In genomic region chr15:89910891-89911626, GRCh38 we compare ENCODE assay signal across 1 cellular context.
TF ChIP-seq lines count a peak whose summit lies in the region.

No MANE protein-coding gene starts in this region.

TF ChIP-seq in K562, 482 proteins besides CTCF, POLR2A, EP300 and RAD21:
- TF ChIP-seq TAL1 (IDR thresholded peaks at IDR 0.05) (peak; percentile 58), ARID1B (IDR thresholded peaks at IDR 0.05) (peak; percentile 66), RAD51 (IDR thresholded peaks at IDR 0.05; ENCODE audit: borderline replicate concordance, low read depth) (no peak), DPF2 (IDR thresholded peaks at IDR 0.05) (peak; percentile 34; the same call in 1 of the 2 replicates), ELF2 (CRISPR knock-in tag; IDR thresholded peaks at IDR 0.05) (no peak), ZNF75A (CRISPR knock-in tag; IDR thresholded peaks at IDR 0.05) (no peak), CBFA2T3 (IDR thresholded peaks at IDR 0.05) (peak; percentile 45), RNF219 (CRISPR knock-in tag; IDR thresholded peaks at IDR 0.05) (no peak), ZNF311 (CRISPR knock-in tag; IDR thresholded peaks at IDR 0.05) (no peak), ZNF134 (CRISPR knock-in tag; conservative IDR thresholded peaks at IDR 0.05) (no peak), FOXK2 (conservative IDR thresholded peaks at IDR 0.05 in 1 of 2, IDR thresholded peaks at IDR 0.05 in 1 of 2; ENCODE audit: low read depth in 2 of 2) (0 out of 4 replicates have a peak, but pooled peaks of 1 of the 2 experiments have one; percentile 30), KDM1A (IDR thresholded peaks at IDR 0.05) (no peak), SMARCA4 (IDR thresholded peaks at IDR 0.05) (0 out of 2 replicates have a peak, but pooled peaks have one; percentile 22), SPI1 (IDR thresholded peaks at IDR 0.05; ENCODE audit: borderline replicate concordance, low read depth, low read length) (0 out of 2 replicates have a peak, but pooled peaks have one; percentile 19), ZNF696 (CRISPR knock-in tag; conservative IDR thresholded peaks at IDR 0.05) (no peak), FOXA3 (CRISPR knock-in tag; conservative IDR thresholded peaks at IDR 0.05 in 1 of 2, IDR thresholded peaks at IDR 0.05 in 1 of 2) (peak; percentile 42 to 92; a peak in 2 of 4 replicates), CSDE1 (IDR thresholded peaks at IDR 0.05) (no peak), TCF7 (IDR thresholded peaks at IDR 0.05; ENCODE audit: borderline replicate concordance) (no peak), FOXP1 (CRISPR knock-in tag; IDR thresholded peaks at IDR 0.05) (no peak), CBX8 (IDR thresholded peaks at IDR 0.05; ENCODE audit: borderline replicate concordance, extremely low read depth, low read depth, low read length, poor library complexity, severe bottlenecking) (no peak), TCF3 (CRISPR knock-in tag; IDR thresholded peaks at IDR 0.05) (peak; percentile 27; the same call in 1 of the 2 replicates)
- TF ChIP-seq, protein P1, sequence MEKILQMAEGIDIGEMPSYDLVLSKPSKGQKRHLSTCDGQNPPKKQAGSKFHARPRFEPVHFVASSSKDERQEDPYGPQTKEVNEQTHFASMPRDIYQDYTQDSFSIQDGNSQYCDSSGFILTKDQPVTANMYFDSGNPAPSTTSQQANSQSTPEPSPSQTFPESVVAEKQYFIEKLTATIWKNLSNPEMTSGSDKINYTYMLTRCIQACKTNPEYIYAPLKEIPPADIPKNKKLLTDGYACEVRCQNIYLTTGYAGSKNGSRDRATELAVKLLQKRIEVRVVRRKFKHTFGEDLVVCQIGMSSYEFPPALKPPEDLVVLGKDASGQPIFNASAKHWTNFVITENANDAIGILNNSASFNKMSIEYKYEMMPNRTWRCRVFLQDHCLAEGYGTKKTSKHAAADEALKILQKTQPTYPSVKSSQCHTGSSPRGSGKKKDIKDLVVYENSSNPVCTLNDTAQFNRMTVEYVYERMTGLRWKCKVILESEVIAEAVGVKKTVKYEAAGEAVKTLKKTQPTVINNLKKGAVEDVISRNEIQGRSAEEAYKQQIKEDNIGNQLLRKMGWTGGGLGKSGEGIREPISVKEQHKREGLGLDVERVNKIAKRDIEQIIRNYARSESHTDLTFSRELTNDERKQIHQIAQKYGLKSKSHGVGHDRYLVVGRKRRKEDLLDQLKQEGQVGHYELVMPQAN (IDR thresholded peaks at IDR 0.05; ENCODE audit: borderline replicate concordance): no peak
- TF ChIP-seq, protein P2, sequence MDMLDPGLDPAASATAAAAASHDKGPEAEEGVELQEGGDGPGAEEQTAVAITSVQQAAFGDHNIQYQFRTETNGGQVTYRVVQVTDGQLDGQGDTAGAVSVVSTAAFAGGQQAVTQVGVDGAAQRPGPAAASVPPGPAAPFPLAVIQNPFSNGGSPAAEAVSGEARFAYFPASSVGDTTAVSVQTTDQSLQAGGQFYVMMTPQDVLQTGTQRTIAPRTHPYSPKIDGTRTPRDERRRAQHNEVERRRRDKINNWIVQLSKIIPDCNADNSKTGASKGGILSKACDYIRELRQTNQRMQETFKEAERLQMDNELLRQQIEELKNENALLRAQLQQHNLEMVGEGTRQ (CRISPR knock-in tag; IDR thresholded peaks at IDR 0.05): 0 out of 2 replicates have a peak, but pooled peaks have one; percentile 4
- TF ChIP-seq, protein P3, sequence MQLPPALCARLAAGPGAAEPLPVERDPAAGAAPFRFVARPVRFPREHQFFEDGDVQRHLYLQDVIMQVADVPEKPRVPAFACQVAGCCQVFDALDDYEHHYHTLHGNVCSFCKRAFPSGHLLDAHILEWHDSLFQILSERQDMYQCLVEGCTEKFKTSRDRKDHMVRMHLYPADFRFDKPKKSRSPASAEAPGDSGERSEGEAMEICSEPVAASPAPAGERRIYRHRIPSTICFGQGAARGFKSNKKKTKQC (CRISPR knock-in tag; IDR thresholded peaks at IDR 0.05): no peak
- TF ChIP-seq, protein P4, sequence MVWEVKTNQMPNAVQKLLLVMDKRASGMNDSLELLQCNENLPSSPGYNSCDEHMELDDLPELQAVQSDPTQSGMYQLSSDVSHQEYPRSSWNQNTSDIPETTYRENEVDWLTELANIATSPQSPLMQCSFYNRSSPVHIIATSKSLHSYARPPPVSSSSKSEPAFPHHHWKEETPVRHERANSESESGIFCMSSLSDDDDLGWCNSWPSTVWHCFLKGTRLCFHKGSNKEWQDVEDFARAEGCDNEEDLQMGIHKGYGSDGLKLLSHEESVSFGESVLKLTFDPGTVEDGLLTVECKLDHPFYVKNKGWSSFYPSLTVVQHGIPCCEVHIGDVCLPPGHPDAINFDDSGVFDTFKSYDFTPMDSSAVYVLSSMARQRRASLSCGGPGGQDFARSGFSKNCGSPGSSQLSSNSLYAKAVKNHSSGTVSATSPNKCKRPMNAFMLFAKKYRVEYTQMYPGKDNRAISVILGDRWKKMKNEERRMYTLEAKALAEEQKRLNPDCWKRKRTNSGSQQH (CRISPR knock-in tag; IDR thresholded peaks at IDR 0.05): no peak
- TF ChIP-seq, protein P5, sequence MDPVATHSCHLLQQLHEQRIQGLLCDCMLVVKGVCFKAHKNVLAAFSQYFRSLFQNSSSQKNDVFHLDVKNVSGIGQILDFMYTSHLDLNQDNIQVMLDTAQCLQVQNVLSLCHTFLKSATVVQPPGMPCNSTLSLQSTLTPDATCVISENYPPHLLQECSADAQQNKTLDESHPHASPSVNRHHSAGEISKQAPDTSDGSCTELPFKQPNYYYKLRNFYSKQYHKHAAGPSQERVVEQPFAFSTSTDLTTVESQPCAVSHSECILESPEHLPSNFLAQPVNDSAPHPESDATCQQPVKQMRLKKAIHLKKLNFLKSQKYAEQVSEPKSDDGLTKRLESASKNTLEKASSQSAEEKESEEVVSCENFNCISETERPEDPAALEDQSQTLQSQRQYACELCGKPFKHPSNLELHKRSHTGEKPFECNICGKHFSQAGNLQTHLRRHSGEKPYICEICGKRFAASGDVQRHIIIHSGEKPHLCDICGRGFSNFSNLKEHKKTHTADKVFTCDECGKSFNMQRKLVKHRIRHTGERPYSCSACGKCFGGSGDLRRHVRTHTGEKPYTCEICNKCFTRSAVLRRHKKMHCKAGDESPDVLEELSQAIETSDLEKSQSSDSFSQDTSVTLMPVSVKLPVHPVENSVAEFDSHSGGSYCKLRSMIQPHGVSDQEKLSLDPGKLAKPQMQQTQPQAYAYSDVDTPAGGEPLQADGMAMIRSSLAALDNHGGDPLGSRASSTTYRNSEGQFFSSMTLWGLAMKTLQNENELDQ (CRISPR knock-in tag; IDR thresholded peaks at IDR 0.05; ENCODE audit: borderline replicate concordance): no peak
